In genomic region chr13:40624338-40624737, GRCh38 we compare ENCODE assay signal across 11 cellular contexts. TPM values are rescaled to one million over a fixed set of nuclear protein-coding genes. Genes with fewer than 3 reads are reported as not detected.
A peak's percentile ranks its signal among the peaks of the same experiment; 100 is the strongest.
DNase-seq lines count a peak whose midpoint lies in the region; ATAC-seq and TF ChIP-seq lines count a peak whose summit lies in the region.
"Had no signal": no experiment of that assay in that cellular context is flagged by ENCODE, and none has a peak within 500 bp of the region (broad histone marks: within the 10 kb centered on the region; RNA-seq: fewer than 3 reads in every experiment).

No MANE protein-coding gene starts in this region.

- ATAC-seq in psoas muscle (peak; percentile 45 to 63 (median 56)), HG03097 (IDR thresholded peaks at IDR 0.05; ENCODE audit: low FRiP score, unreplicated experiment) (no peak)

- 27 to 48% (median 37%) methylated on average over 1 of the region's 1 CpG for WGBS in psoas muscle, 3 donors

- DNase-seq in AG10803 (ENCODE audit: low read depth), result peak; percentile 30
- DNase-seq in Karpas-422, result no peak
- peak; percentile 46 for DNase-seq in activated naive CD8-positive, alpha-beta T cell treated with anti-CD3 and anti-CD28 coated beads for 36 hours
- DNase-seq in psoas muscle, result peak in 1 of 2 donors; percentile 37
- DNase-seq in effector CD8-positive, alpha-beta T cell (lab: John Stamatoyannopoulos, UW), result no peak
- DNase-seq in UCSD-AML1 (lab: John Stamatoyannopoulos, UW; ENCODE audit: unreplicated experiment), result no peak
- no peak for DNase-seq in ascending aorta (ENCODE audit: low spot score in 2 of 2)
- DNase-seq: NCI-H526 treated with DMSO at 0.1 percent for 48 hours had no signal

- H3K27me3 ChIP-seq in Karpas-422 (ENCODE audit: low read length) (no peaks in the 10 kb centered on the region), psoas muscle (ENCODE audit: insufficient read depth in 3 of 3, low read length in 2 of 3) (no peaks in the 10 kb centered on the region), ascending aorta (no peaks in the 10 kb centered on the region)
- H3K27me3 ChIP-seq: hepatocyte had no signal

- H3K9me2 ChIP-seq in Karpas-422 (replicated peaks; ENCODE audit: insufficient read depth, low read length), result no peaks in the 10 kb centered on the region

- H3K36me3 Mint-ChIP-seq in activated naive CD8-positive, alpha-beta T cell treated with anti-CD3 and anti-CD28 coated beads for 36 hours, result peaks cover 44% of the 10 kb centered on the region

- no peak overlapping the region for H3K9ac ChIP-seq in Karpas-422 (ENCODE audit: low read length)

- no peak overlapping the region for H3K4me2 ChIP-seq in Karpas-422 (ENCODE audit: low read depth, low read length, poor library complexity, severe bottlenecking)
- H3K4me2 ChIP-seq: hepatocyte had no signal

- H3K4me1 ChIP-seq in Karpas-422 (ENCODE audit: low read length), result peaks cover 88% of the 10 kb centered on the region
- peaks cover 93% of the 10 kb centered on the region for H3K4me1 ChIP-seq in psoas muscle
- H3K4me1 ChIP-seq in ascending aorta, result peaks cover 11 to 18% of the 10 kb centered on the region in 2 donors

- H3K79me2 ChIP-seq in Karpas-422 (ENCODE audit: low read length), result peaks cover 96% of the 10 kb centered on the region

- peaks cover 44% of the 10 kb centered on the region; the same call in 1 of the 2 replicates for H4K20me1 ChIP-seq in Karpas-422 (ENCODE audit: insufficient read depth, low read depth, low read length)

- intact Hi-C loops in psoas muscle (cut with DNase I), result loop anchor here in 1 of 2 donors (5.0 kb wide), 1 partner anchor 38 kb away; no protein-coding TSS in a partner anchor
- intact Hi-C loops in ascending aorta (cut with DNase I), result no loop called here

- no peak overlapping the region for H2AFZ ChIP-seq in Karpas-422 (ENCODE audit: low read length)
- H2AFZ ChIP-seq: hepatocyte had no signal

- no peaks in the 10 kb centered on the region; the same call in 1 of the 2 replicates for H3K36me3 ChIP-seq in Karpas-422 (ENCODE audit: insufficient read depth, low read length)
- H3K36me3 ChIP-seq in psoas muscle (ENCODE audit: insufficient read depth in 1 of 2, low read depth in 1 of 2), result peaks cover 0 to 7% of the 10 kb centered on the region in 2 donors
- no peaks in the 10 kb centered on the region for H3K36me3 ChIP-seq in ascending aorta

- TF ChIP-seq CTCF in AG10803 (conservative IDR thresholded peaks at IDR 0.05; ENCODE audit: low read length), result no peak
- TF ChIP-seq CTCF in psoas muscle (IDR thresholded peaks at IDR 0.05), result no peak
- TF ChIP-seq CTCF in ascending aorta (IDR thresholded peaks at IDR 0.05), result no peak

- H3K9me3 Mint-ChIP-seq in activated naive CD8-positive, alpha-beta T cell treated with anti-CD3 and anti-CD28 coated beads for 36 hours, result peaks cover 4% of the 10 kb centered on the region
- H3K9me3 Mint-ChIP-seq: memory B cell had no signal

- peak overlapping the region; percentile 56 for H3K27ac Mint-ChIP-seq in activated naive CD8-positive, alpha-beta T cell treated with anti-CD3 and anti-CD28 coated beads for 36 hours
- H3K27ac Mint-ChIP-seq: memory B cell had no signal

- H3K27ac ChIP-seq in Karpas-422 (ENCODE audit: low read length) (peak overlapping the region; percentile 9; the same call in 1 of the 2 replicates), psoas muscle (peak overlapping the region; percentile 43), ascending aorta (no peak overlapping the region)
- H3K27ac ChIP-seq: hepatocyte had no signal

- H3K4me3 ChIP-seq in AG10803 (ENCODE audit: low read length), result no peak overlapping the region
- no peak overlapping the region for H3K4me3 ChIP-seq in Karpas-422 (ENCODE audit: low read length)
- H3K4me3 ChIP-seq in psoas muscle, result no peak overlapping the region
- no peak overlapping the region for H3K4me3 ChIP-seq in ascending aorta
- H3K4me3 ChIP-seq: hepatocyte had no signal

- H3K9me3 ChIP-seq in Karpas-422 (ENCODE audit: low read length), result no peaks in the 10 kb centered on the region
- H3K9me3 ChIP-seq in psoas muscle, result no peaks in the 10 kb centered on the region
- H3K9me3 ChIP-seq in ascending aorta, result no peaks in the 10 kb centered on the region

- peaks cover 78% of the 10 kb centered on the region for H3K4me1 Mint-ChIP-seq in activated naive CD8-positive, alpha-beta T cell treated with anti-CD3 and anti-CD28 coated beads for 36 hours

- H3K27me3 Mint-ChIP-seq in activated naive CD8-positive, alpha-beta T cell treated with anti-CD3 and anti-CD28 coated beads for 36 hours, result no peaks in the 10 kb centered on the region
- H3K27me3 Mint-ChIP-seq: memory B cell had no signal

- H3K4me3 Mint-ChIP-seq in activated naive CD8-positive, alpha-beta T cell treated with anti-CD3 and anti-CD28 coated beads for 36 hours, result no peak overlapping the region
- H3K4me3 Mint-ChIP-seq: memory B cell had no signal

RNA-seq across cellular contexts. Expression of gene FOXO1, which starts 42.1 kb away (rescaled TPM):
- 27.6 and 51.6 TPM in 2 replicates for total RNA-seq in Karpas-422 (2014; rRNA removed; shearing (Covaris generic); ENCODE audit: low replicate concordance)
- 10 to 100 TPM; 38.4 to 38.7 TPM for total RNA-seq in activated naive CD8-positive, alpha-beta T cell treated with anti-CD3 and anti-CD28 coated beads for 36 hours
- total RNA-seq in psoas muscle (100 to 1,000 TPM in 2 of 4 donors, 10 to 100 TPM in 2; 54.3 to 160 (median 91.1) TPM), ascending aorta (65.1 TPM)
- 10 to 100 TPM; 23.8 to 83.2 (median 68.3) TPM for polyA plus RNA-seq in psoas muscle

Comparison
In these comparisons a context has a peak if more than half of its experiments do, and no peak if none do; other contexts are left out.
1. DNase-seq: peak in AG10803 (single experiment) and activated naive CD8-positive, alpha-beta T cell treated with anti-CD3 and anti-CD28 coated beads for 36 hours (single experiment); none in Karpas-422 (single experiment), effector CD8-positive, alpha-beta T cell (single experiment), UCSD-AML1 (single experiment) and ascending aorta (0 of 2).
2. H3K27ac ChIP-seq: peak in Karpas-422 (single experiment) and psoas muscle (single experiment); none in ascending aorta (0 of 2).